Comparison of ENCODE assay signal across 21 cellular contexts in genomic region chr18:66587430-66587829, GRCh38. TPM values are rescaled to one million over a fixed set of nuclear protein-coding genes. Genes with fewer than 3 reads are reported as not detected.
"Had no signal": no experiment of that assay in that cellular context is flagged by ENCODE, and none has a peak within 500 bp of the region (broad histone marks: within the 10 kb centered on the region; RNA-seq: fewer than 3 reads in every experiment).

No MANE protein-coding gene starts in this region.

- H3K9me2 ChIP-seq: SK-N-SH had no signal

- FAIRE-seq: HepG2, RCC 7860 had no signal

- ATAC-seq: HepG2 had no signal

- H3K9ac ChIP-seq: SK-N-SH had no signal

- H3K9me3 ChIP-seq: SK-N-SH had no signal

- DNase-seq: IMR-90, Karpas-422, KG1, MM.1S, NCI-H1092 treated with DMSO at 0.1 percent for 48 hours, NCI-H1436 treated with DMSO at 0.1 percent for 48 hours, NCI-H1694, NCI-H187 treated with DMSO at 0.1 percent for 48 hours, NCI-H2029 treated with DMSO at 0.1 percent for 48 hours, NCI-H2227 treated with DMSO at 0.1 percent for 48 hours, NCI-H510A, NCI-H524 treated with DMSO at 0.1 percent for 48 hours, NCI-H69, OCI-M1, RPMI8226, SHP77, SK-N-SH, T-helper 1 cell had no signal

- H3K4me2 ChIP-seq: SK-N-SH had no signal

RNA-seq across cellular contexts. Expression of gene CDH19, which starts 16.5 kb away (rescaled TPM):
- total RNA-seq: HepG2, HT1080, IMR-90 had no signal
